28 cellular contexts compared by ENCODE assay signal in genomic region chr5:148838357-148838756, GRCh38.
"Had no signal": no experiment of that assay in that cellular context is flagged by ENCODE, and none has a peak within 500 bp of the region (broad histone marks: within the 10 kb centered on the region; RNA-seq: fewer than 3 reads in every experiment).

No MANE protein-coding gene starts in this region.

- H3K4me1 Mint-ChIP-seq: activated naive CD8-positive, alpha-beta T cell treated with anti-CD3 and anti-CD28 coated beads for 36 hours; endodermal cell; mesothelial cell of epicardium had no signal

- H3K27me3 ChIP-seq: breast epithelium, esophagus squamous epithelium, gastroesophageal sphincter, neutrophil, ovary, right lobe of liver, stomach, suprapubic skin, tibial nerve, uterus had no signal

- DNase-seq: activated CD4-positive, alpha-beta T cell treated with anti-CD3 and anti-CD28 coated beads for 1 hour; activated CD4-positive, alpha-beta T cell treated with anti-CD3 and anti-CD28 coated beads, Interleukin-2, amount 50 U/mL, for 1 hour; activated CD8-positive, alpha-beta memory T cell treated with anti-CD3 and anti-CD28 coated beads for 24 hours; activated CD8-positive, alpha-beta memory T cell treated with anti-CD3 and anti-CD28 coated beads, Interleukin-2, amount 50 U/mL, for 4 hours; activated naive CD4-positive, alpha-beta T cell treated with Interleukin-2 at 50 U/mL for 16 hours; activated naive CD8-positive, alpha-beta T cell treated with anti-CD3 and anti-CD28 coated beads for 36 hours; activated T-cell treated with anti-CD3 and anti-CD28 coated beads, Interleukin-2, amount 50 U/mL, for 4 hours; cerebellar nuclear complex; endodermal cell; esophagus squamous epithelium; head of caudate nucleus; kidney; naive thymus-derived CD8-positive, alpha-beta T cell; ovary; right lobe of liver; small intestine; stimulated activated CD4-positive, alpha-beta T cell treated with anti-CD3 and anti-CD28 coated beads, Interleukin-2, amount 100 ng/mL, for 24 hours; stomach; uterus had no signal

- H3K36me3 ChIP-seq: breast epithelium, gastroesophageal sphincter, ovary, right lobe of liver, stomach, tibial nerve, uterus had no signal

- H3K36me3 Mint-ChIP-seq: activated naive CD8-positive, alpha-beta T cell treated with anti-CD3 and anti-CD28 coated beads for 36 hours; mesothelial cell of epicardium; naive thymus-derived CD8-positive, alpha-beta T cell; stimulated activated effector memory CD8-positive, alpha-beta T cell treated with anti-CD3 and anti-CD28 coated beads, Interleukin-12 subunit alpha, Interleukin-12 subunit beta, amount 100 ng/mL, for 72 hours had no signal

- H3K4me1 ChIP-seq: breast epithelium, uterus had no signal

- H3K9me3 ChIP-seq: breast epithelium, esophagus squamous epithelium, gastroesophageal sphincter, neutrophil, ovary, right lobe of liver, stomach, suprapubic skin, tibial nerve, uterus had no signal

- ATAC-seq: activated T-cell treated with anti-CD3 and anti-CD28 coated beads, Interleukin-2, amount 50 U/mL, for 4 hours; gastroesophageal sphincter; left lobe of liver; naive thymus-derived CD8-positive, alpha-beta T cell; right lobe of liver; stimulated activated effector memory CD8-positive, alpha-beta T cell treated with anti-CD3 and anti-CD28 coated beads, Interleukin-12 subunit alpha, Interleukin-12 subunit beta, amount 100 ng/mL, for 72 hours had no signal

- H3K27ac Mint-ChIP-seq: activated naive CD8-positive, alpha-beta T cell treated with anti-CD3 and anti-CD28 coated beads for 36 hours; endodermal cell; mesothelial cell of epicardium; stimulated activated effector memory CD8-positive, alpha-beta T cell treated with anti-CD3 and anti-CD28 coated beads, Interleukin-12 subunit alpha, Interleukin-12 subunit beta, amount 100 ng/mL, for 72 hours had no signal

- H3K4me3 ChIP-seq: breast epithelium, coronary artery, esophagus squamous epithelium, gastroesophageal sphincter, ovary, right lobe of liver, stomach, suprapubic skin, tibial nerve, uterus had no signal

- H3K4me3 Mint-ChIP-seq: activated naive CD8-positive, alpha-beta T cell treated with anti-CD3 and anti-CD28 coated beads for 36 hours; activated T-cell treated with anti-CD3 and anti-CD28 coated beads, Interleukin-2, amount 50 U/mL, for 4 hours; endodermal cell; mesothelial cell of epicardium; naive thymus-derived CD8-positive, alpha-beta T cell; stimulated activated effector memory CD8-positive, alpha-beta T cell treated with anti-CD3 and anti-CD28 coated beads, Interleukin-12 subunit alpha, Interleukin-12 subunit beta, amount 100 ng/mL, for 72 hours had no signal

- H3K9me3 Mint-ChIP-seq: activated naive CD8-positive, alpha-beta T cell treated with anti-CD3 and anti-CD28 coated beads for 36 hours; activated T-cell treated with anti-CD3 and anti-CD28 coated beads, Interleukin-2, amount 50 U/mL, for 4 hours; endodermal cell; mesothelial cell of epicardium; naive thymus-derived CD8-positive, alpha-beta T cell; stimulated activated effector memory CD8-positive, alpha-beta T cell treated with anti-CD3 and anti-CD28 coated beads, Interleukin-12 subunit alpha, Interleukin-12 subunit beta, amount 100 ng/mL, for 72 hours had no signal

- H3K27ac ChIP-seq: breast epithelium, coronary artery, esophagus squamous epithelium, gastroesophageal sphincter, neutrophil, ovary, right lobe of liver, stomach, suprapubic skin, tibial nerve, uterus had no signal
